25 cellular contexts compared by ENCODE assay signal in the genomic region with DNA sequence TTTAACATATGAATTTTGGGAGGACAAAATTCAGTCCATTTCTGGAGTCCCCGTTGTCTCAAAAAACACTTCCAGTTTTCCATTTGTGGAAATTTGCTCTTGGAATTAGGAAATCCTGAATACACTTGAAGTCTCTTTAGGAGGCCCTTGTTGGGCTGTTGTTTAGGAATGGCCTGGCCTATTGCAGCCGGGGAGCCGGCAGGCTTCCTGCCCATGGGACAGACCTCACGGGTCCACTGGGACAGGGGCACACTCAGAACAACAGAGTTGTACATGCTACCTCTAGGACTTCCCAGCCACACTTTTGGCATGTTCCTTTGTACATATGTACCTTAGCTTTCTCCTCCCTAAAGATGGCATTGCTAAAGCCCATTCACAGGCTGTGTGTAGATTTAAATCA. TPM values are rescaled to one million over a fixed set of nuclear protein-coding genes. Genes with fewer than 3 reads are reported as not detected.
DNase-seq lines count a peak whose midpoint lies in the region; ATAC-seq and TF ChIP-seq lines count a peak whose summit lies in the region.
"Had no signal": no experiment of that assay in that cellular context is flagged by ENCODE, and none has a peak within 500 bp of the region (broad histone marks: within the 10 kb centered on the region; RNA-seq: fewer than 3 reads in every experiment).

No MANE protein-coding gene starts in this region.

- H3K27me3 Mint-ChIP-seq in osteocyte (ENCODE audit: unreplicated experiment) = peaks cover 86% of the 10 kb centered on the region
- no peaks in the 10 kb centered on the region for H3K27me3 Mint-ChIP-seq in WTC11 (ENCODE audit: low read depth)

- no peak overlapping the region for H3K27ac Mint-ChIP-seq in osteocyte (ENCODE audit: unreplicated experiment)
- H3K27ac Mint-ChIP-seq in WTC11 = no peak overlapping the region
- H3K27ac Mint-ChIP-seq: B cell; CD4-positive, alpha-beta T cell; CD8-positive, alpha-beta T cell had no signal

- ATAC-seq in left lobe of liver (no peak), WTC11 (no peak)
- ATAC-seq: A549; CD8-positive, alpha-beta T cell; GM12878 had no signal

- H3K9me3 Mint-ChIP-seq in osteocyte (ENCODE audit: unreplicated experiment) (no peaks in the 10 kb centered on the region), WTC11 (peaks cover 11% of the 10 kb centered on the region)
- H3K9me3 Mint-ChIP-seq: CD4-positive, alpha-beta T cell; CD8-positive, alpha-beta T cell had no signal

- POLR2A ChIA-PET in WTC11 (lab: Charles Lee) = no interaction called here

- DNase-seq in coronary artery (ENCODE audit: low spot score) (peak; percentile 62), left lobe of liver (ENCODE audit: low spot score) (peak; percentile 10), osteocyte (ENCODE audit: extremely low spot score, unreplicated experiment) (peak; percentile 53), WTC11 (ENCODE audit: low spot score) (no peak), DMS153 treated with DMSO at 0.1 percent for 48 hours (lab: John Stamatoyannopoulos, UW; ENCODE audit: unreplicated experiment) (no peak), iPS-NIHi11 (ENCODE audit: low spot score) (no peak)
- DNase-seq: AML-193; Caco-2; Calu3; CD4-positive, alpha-beta T cell; CD8-positive, alpha-beta T cell; DMS53; DMS79; DND-41; EL; GDM1 had no signal

- H3K36me3 Mint-ChIP-seq in osteocyte (ENCODE audit: unreplicated experiment) (no peaks in the 10 kb centered on the region), WTC11 (peaks cover 20% of the 10 kb centered on the region)
- H3K36me3 Mint-ChIP-seq: CD8-positive, alpha-beta T cell had no signal

- H3K4me3 ChIP-seq in coronary artery = no peak overlapping the region
- H3K4me3 ChIP-seq: A549; BLaER1 treated with 17β-estradiol and CSF1 and Interleukin-3, amounts not matched to agents 10 nM and 100 nM; GM12878 had no signal

- H3K27ac ChIP-seq in coronary artery = no peak overlapping the region
- H3K27ac ChIP-seq: 22Rv1; A549; BLaER1 treated with 17β-estradiol and CSF1 and Interleukin-3, amounts not matched to agents 10 nM and 100 nM; C4-2B had no signal

- H3K4me3 Mint-ChIP-seq in osteocyte (ENCODE audit: unreplicated experiment) = no peak overlapping the region
- no peak overlapping the region for H3K4me3 Mint-ChIP-seq in WTC11
- H3K4me3 Mint-ChIP-seq: B cell; CD4-positive, alpha-beta T cell; CD8-positive, alpha-beta T cell had no signal

- no peaks in the 10 kb centered on the region for H3K4me1 Mint-ChIP-seq in osteocyte (ENCODE audit: unreplicated experiment)
- no peaks in the 10 kb centered on the region; the same call in 1 of the 2 replicates for H3K4me1 Mint-ChIP-seq in WTC11
- H3K4me1 Mint-ChIP-seq: B cell had no signal

- CTCF ChIA-PET in WTC11 (lab: Charles Lee) = interaction anchor here (1.6 kb wide), 1 partner anchor 23 kb away, joined by 3 read pairs; no protein-coding TSS in a partner anchor

- no peak for TF ChIP-seq CTCF in coronary artery (IDR thresholded peaks at IDR 0.05)
- no peak for TF ChIP-seq CTCF in osteocyte (IDR thresholded peaks at IDR 0.05)
- TF ChIP-seq CTCF in WTC11 (IDR thresholded peaks at IDR 0.05) = no peak

TF ChIP-seq in WTC11, 78 proteins besides CTCF, POLR2A, EP300 and RAD21 (continues in another document):
- TF ChIP-seq CREB1 (CRISPR knock-in tag; IDR thresholded peaks at IDR 0.05) = no peak
- TF ChIP-seq ZBTB21 (CRISPR knock-in tag; IDR thresholded peaks at IDR 0.05; ENCODE audit: borderline replicate concordance) = no peak
- TF ChIP-seq AFF4 (CRISPR knock-in tag; IDR thresholded peaks at IDR 0.05; ENCODE audit: borderline replicate concordance) = no peak
- no peak for TF ChIP-seq CREM (CRISPR knock-in tag; IDR thresholded peaks at IDR 0.05)
- TF ChIP-seq PRRX2 (CRISPR knock-in tag; IDR thresholded peaks at IDR 0.05) = no peak
- no peak for TF ChIP-seq AR (CRISPR knock-in tag; IDR thresholded peaks at IDR 0.05)
- TF ChIP-seq OVOL2 (CRISPR knock-in tag; IDR thresholded peaks at IDR 0.05; ENCODE audit: borderline replicate concordance) = no peak
- no peak for TF ChIP-seq CBFB (CRISPR knock-in tag; IDR thresholded peaks at IDR 0.05; ENCODE audit: low read depth)
- TF ChIP-seq, protein P1, sequence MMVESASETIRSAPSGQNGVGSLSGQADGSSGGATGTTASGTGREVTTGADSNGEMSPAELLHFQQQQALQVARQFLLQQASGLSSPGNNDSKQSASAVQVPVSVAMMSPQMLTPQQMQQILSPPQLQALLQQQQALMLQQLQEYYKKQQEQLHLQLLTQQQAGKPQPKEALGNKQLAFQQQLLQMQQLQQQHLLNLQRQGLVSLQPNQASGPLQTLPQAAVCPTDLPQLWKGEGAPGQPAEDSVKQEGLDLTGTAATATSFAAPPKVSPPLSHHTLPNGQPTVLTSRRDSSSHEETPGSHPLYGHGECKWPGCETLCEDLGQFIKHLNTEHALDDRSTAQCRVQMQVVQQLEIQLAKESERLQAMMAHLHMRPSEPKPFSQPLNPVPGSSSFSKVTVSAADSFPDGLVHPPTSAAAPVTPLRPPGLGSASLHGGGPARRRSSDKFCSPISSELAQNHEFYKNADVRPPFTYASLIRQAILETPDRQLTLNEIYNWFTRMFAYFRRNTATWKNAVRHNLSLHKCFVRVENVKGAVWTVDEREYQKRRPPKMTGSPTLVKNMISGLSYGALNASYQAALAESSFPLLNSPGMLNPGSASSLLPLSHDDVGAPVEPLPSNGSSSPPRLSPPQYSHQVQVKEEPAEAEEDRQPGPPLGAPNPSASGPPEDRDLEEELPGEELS (CRISPR knock-in tag; IDR thresholded peaks at IDR 0.05) = no peak
- no peak for TF ChIP-seq E2F4 (CRISPR knock-in tag; IDR thresholded peaks at IDR 0.05; ENCODE audit: borderline replicate concordance, low read depth)
- no peak for TF ChIP-seq ESRRA (CRISPR knock-in tag; IDR thresholded peaks at IDR 0.05; ENCODE audit: borderline replicate concordance)
- TF ChIP-seq, protein P2, sequence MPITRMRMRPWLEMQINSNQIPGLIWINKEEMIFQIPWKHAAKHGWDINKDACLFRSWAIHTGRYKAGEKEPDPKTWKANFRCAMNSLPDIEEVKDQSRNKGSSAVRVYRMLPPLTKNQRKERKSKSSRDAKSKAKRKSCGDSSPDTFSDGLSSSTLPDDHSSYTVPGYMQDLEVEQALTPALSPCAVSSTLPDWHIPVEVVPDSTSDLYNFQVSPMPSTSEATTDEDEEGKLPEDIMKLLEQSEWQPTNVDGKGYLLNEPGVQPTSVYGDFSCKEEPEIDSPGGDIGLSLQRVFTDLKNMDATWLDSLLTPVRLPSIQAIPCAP (CRISPR knock-in tag; IDR thresholded peaks at IDR 0.05) = no peak

RNA-seq across cellular contexts. Expression of gene ACOXL, which starts 57.3 kb away (rescaled TPM):
- total RNA-seq in left lobe of liver (not detected), osteocyte (not detected in 2 replicates), WTC11 (2021) (14.6 to 15.8 TPM (median 14.9 TPM) in 3 replicates)
- total RNA-seq: A172; B cell; CD4-positive, alpha-beta T cell; CD8-positive, alpha-beta T cell; Daoy; G401 had no signal

Comparison
In these comparisons a context has a peak if more than half of its experiments do, and no peak if none do; other contexts are left out.
1. DNase-seq: peak in coronary artery (single experiment), left lobe of liver (single experiment) and osteocyte (single experiment); none in WTC11 (single experiment), DMS153 treated with DMSO at 0.1 percent for 48 hours (single experiment) and iPS-NIHi11 (single experiment).
2. RNA of gene ACOXL, which starts 57.3 kb away (total RNA-seq): 14.6 to 15.8 TPM in WTC11; not detected in osteocyte and not detected in left lobe of liver (single experiment); every median in the first group is over 10 times any median in the second.